ENCODE assay signal across 17 cellular contexts in the genomic region with DNA sequence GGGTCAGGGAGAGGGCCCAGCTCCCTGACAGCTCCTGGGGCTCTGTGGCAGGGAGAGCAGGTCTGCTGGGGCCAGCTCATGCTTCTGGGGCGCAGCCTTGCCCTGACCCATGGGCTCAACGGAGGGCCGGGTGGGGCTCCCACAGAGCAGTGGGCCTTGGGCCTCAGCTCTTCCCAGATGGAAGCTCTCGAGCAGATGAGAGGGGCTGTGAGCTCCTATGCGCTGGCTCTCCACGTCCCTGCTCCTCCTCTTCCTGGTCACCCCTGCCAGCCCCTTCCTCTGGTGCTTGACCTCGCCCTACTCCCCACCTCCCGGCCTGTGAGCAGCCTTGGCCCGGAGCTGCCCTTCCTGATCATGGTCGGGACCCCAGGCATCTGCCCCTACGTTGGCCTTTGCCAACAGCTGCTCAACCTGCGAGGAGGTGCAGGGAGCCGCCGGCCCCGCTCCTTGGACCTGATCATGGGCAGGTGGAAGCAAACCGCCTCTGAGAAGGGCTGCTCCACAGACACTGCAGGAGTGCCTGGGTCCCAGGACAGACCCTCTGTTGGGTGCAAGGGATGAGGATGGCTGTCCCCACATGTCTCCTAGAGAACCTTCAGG. TPM values are rescaled to one million over a fixed set of nuclear protein-coding genes. Genes with fewer than 3 reads are reported as not detected.
DNase-seq lines count a peak whose midpoint lies in the region; ATAC-seq and TF ChIP-seq lines count a peak whose summit lies in the region.
"Had no signal": no experiment of that assay in that cellular context is flagged by ENCODE, and none has a peak within 500 bp of the region (broad histone marks: within the 10 kb centered on the region; RNA-seq: fewer than 3 reads in every experiment).

No MANE protein-coding gene starts in this region.

- ATAC-seq in Right ventricle myocardium inferior (no peak), left ventricle myocardium superior (no peak), GM18502 (IDR thresholded peaks at IDR 0.05; ENCODE audit: poor library complexity, unreplicated experiment) (no peak), GM21529 (IDR thresholded peaks at IDR 0.05; ENCODE audit: unreplicated experiment) (no peak)
- ATAC-seq in activated naive CD8-positive, alpha-beta T cell treated with anti-CD3 and anti-CD28 coated beads, Interleukin-2, amount 10 ng/mL, durations not matched to agents 7 days and 5 days (ENCODE audit: low read depth) = no peak
- ATAC-seq in stimulated activated memory B cell treated with anti-CD40 and anti-IgM and Interleukin-4, amounts not matched to agents 10 μg/mL and 1 μg/mL and 100 μg/mL, for 72 hours = no peak
- no peak for ATAC-seq in effector memory CD8-positive, alpha-beta T cell (replicated peaks)
- ATAC-seq: body of pancreas, WTC11 had no signal

- POLR2A ChIA-PET in activated naive CD8-positive, alpha-beta T cell treated with anti-CD3 and anti-CD28 coated beads, Interleukin-2, amount 10 ng/mL, durations not matched to agents 7 days and 5 days (lab: Charles Lee) = no interaction called here

- H3K36me3 Mint-ChIP-seq in activated naive CD8-positive, alpha-beta T cell treated with anti-CD3 and anti-CD28 coated beads, Interleukin-2, amount 10 ng/mL, durations not matched to agents 7 days and 5 days = no peaks in the 10 kb centered on the region
- H3K36me3 Mint-ChIP-seq in stimulated activated memory B cell treated with anti-CD40 and anti-IgM and Interleukin-4, amounts not matched to agents 10 μg/mL and 1 μg/mL and 100 μg/mL, for 72 hours = peaks cover 6% of the 10 kb centered on the region
- H3K36me3 Mint-ChIP-seq in effector memory CD8-positive, alpha-beta T cell (ENCODE audit: insufficient read depth) = no peaks in the 10 kb centered on the region
- H3K36me3 Mint-ChIP-seq: WTC11 had no signal

- H3K4me3 ChIP-seq in OCI-LY3 (ENCODE audit: low read length) = peak overlapping the region; percentile 85
- H3K4me3 ChIP-seq: body of pancreas, HAP-1, skin epidermis, upper lobe of left lung had no signal

- H3K4me3 Mint-ChIP-seq in activated naive CD8-positive, alpha-beta T cell treated with anti-CD3 and anti-CD28 coated beads, Interleukin-2, amount 10 ng/mL, durations not matched to agents 7 days and 5 days = no peak overlapping the region
- H3K4me3 Mint-ChIP-seq in stimulated activated memory B cell treated with anti-CD40 and anti-IgM and Interleukin-4, amounts not matched to agents 10 μg/mL and 1 μg/mL and 100 μg/mL, for 72 hours = peak overlapping the region; percentile 24
- H3K4me3 Mint-ChIP-seq in effector memory CD8-positive, alpha-beta T cell = no peak overlapping the region
- H3K4me3 Mint-ChIP-seq: WTC11 had no signal

- H3K4me1 Mint-ChIP-seq in activated naive CD8-positive, alpha-beta T cell treated with anti-CD3 and anti-CD28 coated beads, Interleukin-2, amount 10 ng/mL, durations not matched to agents 7 days and 5 days = peaks cover 18% of the 10 kb centered on the region
- peaks cover 34% of the 10 kb centered on the region for H3K4me1 Mint-ChIP-seq in stimulated activated memory B cell treated with anti-CD40 and anti-IgM and Interleukin-4, amounts not matched to agents 10 μg/mL and 1 μg/mL and 100 μg/mL, for 72 hours
- H3K4me1 Mint-ChIP-seq in effector memory CD8-positive, alpha-beta T cell (ENCODE audit: low read depth in 2 of 2) = peaks cover 6 to 8% of the 10 kb centered on the region in 2 donors
- H3K4me1 Mint-ChIP-seq: WTC11 had no signal

- intact Hi-C loops in Right ventricle myocardium inferior (cut with DNase I) (loop anchor here (5.0 kb wide), 1 partner anchor 290 kb away; no protein-coding TSS in a partner anchor), left ventricle myocardium superior (cut with micrococcal nuclease) (no loop called here)

- no peaks in the 10 kb centered on the region for H3K9me3 ChIP-seq in OCI-LY3 (ENCODE audit: insufficient read depth, low read length)
- H3K9me3 ChIP-seq: body of pancreas, HAP-1, upper lobe of left lung had no signal

- H3K9me3 Mint-ChIP-seq in activated naive CD8-positive, alpha-beta T cell treated with anti-CD3 and anti-CD28 coated beads, Interleukin-2, amount 10 ng/mL, durations not matched to agents 7 days and 5 days = no peaks in the 10 kb centered on the region
- H3K9me3 Mint-ChIP-seq in stimulated activated memory B cell treated with anti-CD40 and anti-IgM and Interleukin-4, amounts not matched to agents 10 μg/mL and 1 μg/mL and 100 μg/mL, for 72 hours = peaks cover 7% of the 10 kb centered on the region
- peaks cover 0 to 2% of the 10 kb centered on the region in 2 donors for H3K9me3 Mint-ChIP-seq in effector memory CD8-positive, alpha-beta T cell

- no peak for TF ChIP-seq CTCF in OCI-LY3 (IDR thresholded peaks at IDR 0.05; ENCODE audit: low read depth, low read length)

- H3K4me1 ChIP-seq in OCI-LY3 (ENCODE audit: low read length) = peaks cover 43% of the 10 kb centered on the region
- H3K4me1 ChIP-seq: HAP-1 had no signal

- DNase-seq in Right ventricle myocardium inferior (ENCODE audit: missing footprints) (peak; percentile 58), left ventricle myocardium superior (no peak)
- no peak for DNase-seq in activated naive CD8-positive, alpha-beta T cell treated with anti-CD3 and anti-CD28 coated beads, Interleukin-2, amount 10 ng/mL, durations not matched to agents 7 days and 5 days
- DNase-seq in effector memory CD8-positive, alpha-beta T cell = no peak
- DNase-seq: DMS79, NCI-H187 treated with DMSO at 0.1 percent for 48 hours, nucleus accumbens had no signal

- peak overlapping the region; percentile 97 for H3K9ac ChIP-seq in OCI-LY3 (ENCODE audit: low read length)

- no peak overlapping the region for H2AFZ ChIP-seq in OCI-LY3 (ENCODE audit: low read depth, low read length)

- peak overlapping the region; percentile 96 for H3K27ac ChIP-seq in OCI-LY3 (ENCODE audit: low read length)
- H3K27ac ChIP-seq: body of pancreas had no signal

- H3K79me2 ChIP-seq in OCI-LY3 (ENCODE audit: low read length) = peaks cover 13% of the 10 kb centered on the region

- H3K4me2 ChIP-seq in OCI-LY3 (ENCODE audit: low read length) = peak overlapping the region; percentile 99

- no peaks in the 10 kb centered on the region for H3K27me3 ChIP-seq in OCI-LY3 (ENCODE audit: low read depth, low read length)

- H3K36me3 ChIP-seq in OCI-LY3 (replicated peaks; ENCODE audit: low read depth, low read length) = peaks cover 6% of the 10 kb centered on the region
- H3K36me3 ChIP-seq: HAP-1, upper lobe of left lung had no signal

- H3K27ac Mint-ChIP-seq in activated naive CD8-positive, alpha-beta T cell treated with anti-CD3 and anti-CD28 coated beads, Interleukin-2, amount 10 ng/mL, durations not matched to agents 7 days and 5 days = peak overlapping the region; percentile 83
- peak overlapping the region; percentile 42 for H3K27ac Mint-ChIP-seq in stimulated activated memory B cell treated with anti-CD40 and anti-IgM and Interleukin-4, amounts not matched to agents 10 μg/mL and 1 μg/mL and 100 μg/mL, for 72 hours
- no peak overlapping the region for H3K27ac Mint-ChIP-seq in effector memory CD8-positive, alpha-beta T cell

- no peaks in the 10 kb centered on the region for H3K27me3 Mint-ChIP-seq in activated naive CD8-positive, alpha-beta T cell treated with anti-CD3 and anti-CD28 coated beads, Interleukin-2, amount 10 ng/mL, durations not matched to agents 7 days and 5 days
- no peaks in the 10 kb centered on the region for H3K27me3 Mint-ChIP-seq in stimulated activated memory B cell treated with anti-CD40 and anti-IgM and Interleukin-4, amounts not matched to agents 10 μg/mL and 1 μg/mL and 100 μg/mL, for 72 hours
- no peaks in the 10 kb centered on the region for H3K27me3 Mint-ChIP-seq in effector memory CD8-positive, alpha-beta T cell

- H4K20me1 ChIP-seq in OCI-LY3 (ENCODE audit: insufficient read depth, low read length) = no peaks in the 10 kb centered on the region

RNA-seq across cellular contexts. Expression of gene GATA5, which starts 26.8 kb away (rescaled TPM):
- total RNA-seq in Right ventricle myocardium inferior (1.7 TPM), left ventricle myocardium superior (18.1 TPM)
- not detected for total RNA-seq in activated naive CD8-positive, alpha-beta T cell treated with anti-CD3 and anti-CD28 coated beads, Interleukin-2, amount 10 ng/mL, durations not matched to agents 7 days and 5 days
- total RNA-seq: body of pancreas; T-helper 2 cell treated with Interferon-gamma antibody and Interleukin-4, amounts not matched to agents 100 ng/mL and 5 ng/mL, for 36 hours had no signal

Comparison
In these comparisons a context has a peak if more than half of its experiments do, and no peak if none do; other contexts are left out.
1. H3K27ac Mint-ChIP-seq: peak in activated naive CD8-positive, alpha-beta T cell treated with anti-CD3 and anti-CD28 coated beads, Interleukin-2, amount 10 ng/mL, durations not matched to agents 7 days and 5 days (single experiment) and stimulated activated memory B cell treated with anti-CD40 and anti-IgM and Interleukin-4, amounts not matched to agents 10 μg/mL and 1 μg/mL and 100 μg/mL, for 72 hours (single experiment); none in effector memory CD8-positive, alpha-beta T cell (0 of 2).